8 cellular contexts compared by ENCODE assay signal in the genomic region with DNA sequence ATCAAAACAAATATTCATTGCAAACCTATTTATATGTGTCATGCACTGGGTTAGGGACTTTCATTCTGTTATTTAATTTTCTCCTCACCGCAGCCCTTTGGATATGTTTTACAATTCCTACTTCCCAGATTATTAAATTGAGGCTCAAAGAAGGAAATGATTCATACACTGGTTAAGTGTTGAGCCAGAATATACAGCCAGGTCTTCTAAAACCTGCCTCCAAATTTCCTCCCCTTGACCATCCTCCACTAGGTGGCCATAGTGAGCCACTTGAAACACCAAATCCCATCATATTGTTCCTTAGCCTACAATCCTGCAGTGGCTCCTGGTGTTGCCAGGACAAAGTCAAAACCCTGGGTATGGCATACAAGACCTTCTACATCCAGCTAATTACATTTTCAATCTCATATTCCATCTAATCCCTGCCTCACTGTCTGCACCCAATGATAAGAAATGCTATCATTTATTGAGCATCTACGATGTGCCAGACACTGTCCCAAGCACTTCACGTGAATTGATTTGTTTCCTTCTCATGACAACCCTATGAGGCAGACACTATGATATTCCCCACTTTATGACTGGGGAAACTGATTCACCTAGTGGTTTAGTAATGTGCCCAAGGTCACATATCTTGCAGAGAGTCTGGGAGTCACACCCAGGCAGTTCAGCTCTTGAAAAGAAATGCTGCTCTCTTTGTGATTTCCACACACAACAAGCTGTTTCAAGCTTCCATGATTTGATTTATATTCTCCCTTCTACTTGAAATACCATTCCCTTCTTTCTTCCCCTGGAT. TPM values are rescaled to one million over a fixed set of nuclear protein-coding genes. Genes with fewer than 3 reads are reported as not detected.
DNase-seq lines count a peak whose midpoint lies in the region; ATAC-seq and TF ChIP-seq lines count a peak whose summit lies in the region.

No MANE protein-coding gene starts in this region.

- H3K9me3 ChIP-seq in SK-N-SH, result no peaks in the 10 kb centered on the region
- peaks cover 0 to 3% (median 0%) of the 10 kb centered on the region in 4 donors for H3K9me3 ChIP-seq in sigmoid colon

- no peaks in the 10 kb centered on the region for H4K20me1 ChIP-seq in SK-N-SH (ENCODE audit: insufficient read depth)

- ATAC-seq in HG02642 (IDR thresholded peaks at IDR 0.05; ENCODE audit: poor library complexity, unreplicated experiment), result no peak

- peak overlapping the region; percentile 68 for H3K4me2 ChIP-seq in SK-N-SH

- H3K27me3 ChIP-seq in SK-N-SH (ENCODE audit: insufficient read depth) (no peaks in the 10 kb centered on the region), sigmoid colon (peaks cover 0 to 4% (median 0%) of the 10 kb centered on the region in 3 donors)

- H3K36me3 ChIP-seq in SK-N-SH (replicated peaks in 1 of 2; ENCODE audit: control insufficient read depth in 1 of 2, insufficient read depth in 2 of 2, low read length in 1 of 2) (no peaks in the 10 kb centered on the region), sigmoid colon (no peaks in the 10 kb centered on the region)

- H3K27ac ChIP-seq in SK-N-SH (ENCODE audit: low read depth in 2 of 2, low read length in 1 of 2) (peak overlapping the region in 1 of 2 experiments; percentile 86; a peak in 2 of 4 replicates), sigmoid colon (peak overlapping the region in 2 of 4 donors; percentile 8 to 25)

- H3K9me2 ChIP-seq in SK-N-SH, result no peaks in the 10 kb centered on the region

- WGBS in SK-N-SH (ENCODE audit: low lambda C conversion rate), result 52% methylated on average over 3 of the region's 3 CpGs
- WGBS in sigmoid colon, 2 donors, result 41 to 65% methylated on average over 3 of the region's 3 CpGs

- no peak overlapping the region for H3K4me3 ChIP-seq in HFF-Myc (replicated peaks; ENCODE audit: low read depth, low read length)
- H3K4me3 ChIP-seq in SK-N-SH (ENCODE audit: low read depth in 2 of 2, low read length in 1 of 2), result no peak overlapping the region; a peak in 1 of 4 replicates
- no peak overlapping the region for H3K4me3 ChIP-seq in foreskin fibroblast (ENCODE audit: low read depth in 1 of 2, low read length in 2 of 2)
- no peak overlapping the region for H3K4me3 ChIP-seq in sigmoid colon

- peaks cover 6 to 23% of the 10 kb centered on the region in 2 experiments; a peak in 3 of 4 replicates for H3K4me1 ChIP-seq in SK-N-SH (ENCODE audit: control insufficient read depth in 1 of 2, insufficient read depth in 2 of 2, low read depth in 1 of 2, low read length in 1 of 2)
- H3K4me1 ChIP-seq in sigmoid colon, result peaks cover 0 to 30% (median 23%) of the 10 kb centered on the region in 4 donors

- TF ChIP-seq EP300 in SK-N-SH (IDR thresholded peaks at IDR 0.05; ENCODE audit: borderline replicate concordance in 1 of 2, low read depth in 1 of 2, low read length in 1 of 2) (no peak), sigmoid colon (IDR thresholded peaks at IDR 0.05) (no peak)

- DNase-seq in CD14-positive monocyte (ENCODE audit: low spot score) (no peak), HFF-Myc (ENCODE audit: extremely low read depth, low read depth) (peak; percentile 90), SK-N-SH (peak; percentile 44), foreskin fibroblast (peak; percentile 87 to 95), sigmoid colon (peak; percentile 70), NCI-H1930 (lab: John Stamatoyannopoulos, UW) (no peak), NCI-H1092 (lab: John Stamatoyannopoulos, UW) (no peak)

- peaks cover 9% of the 10 kb centered on the region for H3K4me1 Mint-ChIP-seq in CD14-positive monocyte

- H3K9me3 Mint-ChIP-seq in CD14-positive monocyte, result peaks cover 0 to 8% (median 3%) of the 10 kb centered on the region in 7 donors

- no peaks in the 10 kb centered on the region for H3K79me2 ChIP-seq in SK-N-SH (ENCODE audit: insufficient read depth)

- peaks cover 22% of the 10 kb centered on the region for H3F3A ChIP-seq in SK-N-SH (replicated peaks; ENCODE audit: insufficient read depth)

- H3K27me3 Mint-ChIP-seq in CD14-positive monocyte (ENCODE audit: low read depth in 3 of 3), result peaks cover 0 to 3% (median 2%) of the 10 kb centered on the region in 3 donors

- H2AFZ ChIP-seq in SK-N-SH (ENCODE audit: low read depth), result no peak overlapping the region

- H3K27ac Mint-ChIP-seq in CD14-positive monocyte, result no peak overlapping the region

- H3K36me3 Mint-ChIP-seq in CD14-positive monocyte, result no peaks in the 10 kb centered on the region

- H3K4me3 Mint-ChIP-seq in CD14-positive monocyte, result no peak overlapping the region

- intact Hi-C loops in CD14-positive monocyte (cut with micrococcal nuclease), result loop anchor here in 1 of 2 donors (5.0 to 10.0 kb wide), 2 partner anchors 67 to 155 kb away; a partner anchor contains a TSS
- intact Hi-C loops in sigmoid colon (cut with DNase I), result loop anchor here (10.0 kb wide), 2 partner anchors 1035 to 1105 kb away; partner anchors contain the start of genes AIM2 and IFI16

- no peak for TF ChIP-seq POLR2A in sigmoid colon (IDR thresholded peaks at IDR 0.05)

- TF ChIP-seq RAD21 in SK-N-SH (IDR thresholded peaks at IDR 0.05; ENCODE audit: low read length), result peak; percentile 60

- POLR2A ChIA-PET in SK-N-SH (lab: Yijun Ruan, JAX), result no interaction called here

- TF ChIP-seq CTCF in CD14-positive monocyte (IDR thresholded peaks at IDR 0.05) (peak; percentile 79), HFF-Myc (IDR thresholded peaks at IDR 0.05; ENCODE audit: low read depth, low read length, missing control alignments) (peak; percentile 97), SK-N-SH (IDR thresholded peaks at IDR 0.05) (peak; percentile 96), foreskin fibroblast (IDR thresholded peaks at IDR 0.05; ENCODE audit: low read depth, low read length) (peak; percentile 88), sigmoid colon (IDR thresholded peaks at IDR 0.05) (peak; percentile 37 to 76 (median 66))

- H3K9ac ChIP-seq in SK-N-SH, result no peak overlapping the region

- CTCF ChIA-PET in SK-N-SH (lab: Yijun Ruan, JAX), result interaction anchor here (1.0 to 4.5 kb wide), 7 partner anchors 15 to 154 kb away, joined by 3 to 32 read pairs (median 3); no protein-coding TSS in a partner anchor

TF ChIP-seq in SK-N-SH, 30 proteins besides CTCF, POLR2A, EP300 and RAD21 (continues in another document):
- TF ChIP-seq, protein P1, sequence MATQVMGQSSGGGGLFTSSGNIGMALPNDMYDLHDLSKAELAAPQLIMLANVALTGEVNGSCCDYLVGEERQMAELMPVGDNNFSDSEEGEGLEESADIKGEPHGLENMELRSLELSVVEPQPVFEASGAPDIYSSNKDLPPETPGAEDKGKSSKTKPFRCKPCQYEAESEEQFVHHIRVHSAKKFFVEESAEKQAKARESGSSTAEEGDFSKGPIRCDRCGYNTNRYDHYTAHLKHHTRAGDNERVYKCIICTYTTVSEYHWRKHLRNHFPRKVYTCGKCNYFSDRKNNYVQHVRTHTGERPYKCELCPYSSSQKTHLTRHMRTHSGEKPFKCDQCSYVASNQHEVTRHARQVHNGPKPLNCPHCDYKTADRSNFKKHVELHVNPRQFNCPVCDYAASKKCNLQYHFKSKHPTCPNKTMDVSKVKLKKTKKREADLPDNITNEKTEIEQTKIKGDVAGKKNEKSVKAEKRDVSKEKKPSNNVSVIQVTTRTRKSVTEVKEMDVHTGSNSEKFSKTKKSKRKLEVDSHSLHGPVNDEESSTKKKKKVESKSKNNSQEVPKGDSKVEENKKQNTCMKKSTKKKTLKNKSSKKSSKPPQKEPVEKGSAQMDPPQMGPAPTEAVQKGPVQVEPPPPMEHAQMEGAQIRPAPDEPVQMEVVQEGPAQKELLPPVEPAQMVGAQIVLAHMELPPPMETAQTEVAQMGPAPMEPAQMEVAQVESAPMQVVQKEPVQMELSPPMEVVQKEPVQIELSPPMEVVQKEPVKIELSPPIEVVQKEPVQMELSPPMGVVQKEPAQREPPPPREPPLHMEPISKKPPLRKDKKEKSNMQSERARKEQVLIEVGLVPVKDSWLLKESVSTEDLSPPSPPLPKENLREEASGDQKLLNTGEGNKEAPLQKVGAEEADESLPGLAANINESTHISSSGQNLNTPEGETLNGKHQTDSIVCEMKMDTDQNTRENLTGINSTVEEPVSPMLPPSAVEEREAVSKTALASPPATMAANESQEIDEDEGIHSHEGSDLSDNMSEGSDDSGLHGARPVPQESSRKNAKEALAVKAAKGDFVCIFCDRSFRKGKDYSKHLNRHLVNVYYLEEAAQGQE (IDR thresholded peaks at IDR 0.05; ENCODE audit: low read depth, low read length), result no peak
- TF ChIP-seq CHD2 (IDR thresholded peaks at IDR 0.05; ENCODE audit: low read length, partially characterized antibody) (no peak), SMC3 (IDR thresholded peaks at IDR 0.05; ENCODE audit: low read depth, low read length) (peak; percentile 67), RFX5 (IDR thresholded peaks at IDR 0.05; ENCODE audit: low read length) (no peak)
- TF ChIP-seq, protein P2, sequence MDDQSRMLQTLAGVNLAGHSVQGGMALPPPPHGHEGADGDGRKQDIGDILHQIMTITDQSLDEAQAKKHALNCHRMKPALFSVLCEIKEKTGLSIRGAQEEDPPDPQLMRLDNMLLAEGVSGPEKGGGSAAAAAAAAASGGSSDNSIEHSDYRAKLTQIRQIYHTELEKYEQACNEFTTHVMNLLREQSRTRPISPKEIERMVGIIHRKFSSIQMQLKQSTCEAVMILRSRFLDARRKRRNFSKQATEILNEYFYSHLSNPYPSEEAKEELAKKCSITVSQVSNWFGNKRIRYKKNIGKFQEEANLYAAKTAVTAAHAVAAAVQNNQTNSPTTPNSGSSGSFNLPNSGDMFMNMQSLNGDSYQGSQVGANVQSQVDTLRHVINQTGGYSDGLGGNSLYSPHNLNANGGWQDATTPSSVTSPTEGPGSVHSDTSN (IDR thresholded peaks at IDR 0.05), result no peak
- TF ChIP-seq, protein P3, sequence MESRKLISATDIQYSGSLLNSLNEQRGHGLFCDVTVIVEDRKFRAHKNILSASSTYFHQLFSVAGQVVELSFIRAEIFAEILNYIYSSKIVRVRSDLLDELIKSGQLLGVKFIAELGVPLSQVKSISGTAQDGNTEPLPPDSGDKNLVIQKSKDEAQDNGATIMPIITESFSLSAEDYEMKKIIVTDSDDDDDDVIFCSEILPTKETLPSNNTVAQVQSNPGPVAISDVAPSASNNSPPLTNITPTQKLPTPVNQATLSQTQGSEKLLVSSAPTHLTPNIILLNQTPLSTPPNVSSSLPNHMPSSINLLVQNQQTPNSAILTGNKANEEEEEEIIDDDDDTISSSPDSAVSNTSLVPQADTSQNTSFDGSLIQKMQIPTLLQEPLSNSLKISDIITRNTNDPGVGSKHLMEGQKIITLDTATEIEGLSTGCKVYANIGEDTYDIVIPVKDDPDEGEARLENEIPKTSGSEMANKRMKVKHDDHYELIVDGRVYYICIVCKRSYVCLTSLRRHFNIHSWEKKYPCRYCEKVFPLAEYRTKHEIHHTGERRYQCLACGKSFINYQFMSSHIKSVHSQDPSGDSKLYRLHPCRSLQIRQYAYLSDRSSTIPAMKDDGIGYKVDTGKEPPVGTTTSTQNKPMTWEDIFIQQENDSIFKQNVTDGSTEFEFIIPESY (IDR thresholded peaks at IDR 0.05; ENCODE audit: borderline replicate concordance, low read depth), result no peak

RNA-seq across cellular contexts. Expression of gene KIRREL1, which starts 23.6 kb away (rescaled TPM):
- polyA plus RNA-seq in CD14-positive monocyte (not detected), SK-N-SH (2012; rRNA removed) (47.8 and 52.3 TPM in 2 replicates), sigmoid colon (10 to 100 TPM in 1 of 3 donors, 1 to 10 TPM in 1, under 1 TPM in 1; 0.92 to 11.5 (median 1.8) TPM)
- polyA plus RNA-seq in SK-N-SH (2012; cell fraction: cytosol; rRNA removed), result 32.9 and 42.4 TPM in 2 replicates
- 77.1 and 86.9 TPM in 2 replicates for polyA plus RNA-seq in SK-N-SH (2012; cell fraction: nucleus; rRNA removed)
- 10 to 100 TPM; 29.0 to 57.0 (median 44.0) TPM for total RNA-seq in sigmoid colon

Comparison
In these comparisons a context has a peak if more than half of its experiments do, and no peak if none do; other contexts are left out.
1. DNase-seq: peak in HFF-Myc (single experiment), SK-N-SH (single experiment), foreskin fibroblast (2 of 2) and sigmoid colon (single experiment); none in CD14-positive monocyte (single experiment), NCI-H1930 (0 of 2) and NCI-H1092 (single experiment).
2. Peak in every context shown above with its lines, with median percentiles within 50 percentile points of each other: CTCF ChIP-seq.